1 cellular context compared by ENCODE assay signal in genomic region chr1:20702416-20702815, GRCh38.
TF ChIP-seq lines count a peak whose summit lies in the region.

No MANE protein-coding gene starts in this region.

TF ChIP-seq in HEK293, 187 proteins besides CTCF, POLR2A, EP300 and RAD21 (continued from another document):
- TF ChIP-seq ZNF341 (tag by site-specific recombination; IDR thresholded peaks at IDR 0.05; ENCODE audit: low read depth) (no peak), ZNF133 (tag by site-specific recombination; IDR thresholded peaks at IDR 0.05) (no peak), ZNF521 (tag by site-specific recombination; IDR thresholded peaks at IDR 0.05) (no peak), ZNF514 (tag by site-specific recombination; IDR thresholded peaks at IDR 0.05) (no peak), GFI1B (tag by site-specific recombination; IDR thresholded peaks at IDR 0.05) (no peak)
